Comparison of ENCODE assay signal across 36 cellular contexts in genomic region chr1:226276987-226277386, GRCh38. TPM values are rescaled to one million over a fixed set of nuclear protein-coding genes. Genes with fewer than 3 reads are reported as not detected.
"Had no signal": no experiment of that assay in that cellular context is flagged by ENCODE, and none has a peak within 500 bp of the region (broad histone marks: within the 10 kb centered on the region; RNA-seq: fewer than 3 reads in every experiment).

No MANE protein-coding gene starts in this region.

- H3K4me3 ChIP-seq: adrenal gland, ascending aorta, body of pancreas, breast epithelium, cardiac muscle cell, colonic mucosa had no signal

- H3K27me3 ChIP-seq: adrenal gland, ascending aorta, body of pancreas, brain microvascular endothelial cell, breast epithelium, cardiac muscle cell, colonic mucosa had no signal

- H3K4me1 ChIP-seq: adrenal gland, ascending aorta, breast epithelium, colonic mucosa had no signal

- H3K27ac ChIP-seq: adrenal gland, ascending aorta, body of pancreas, brain microvascular endothelial cell, breast epithelium, colonic mucosa had no signal

- ATAC-seq: activated naive CD4-positive, alpha-beta T cell treated with anti-CD3 and anti-CD28 coated beads, Interleukin-2, amount 50 U/mL, for 72 hours; activated naive CD8-positive, alpha-beta T cell treated with anti-CD3 and anti-CD28 coated beads, Interleukin-2, amount 50 U/mL, for 24 hours; activated T-cell treated with anti-CD3 and anti-CD28 coated beads, Interleukin-2, amount 50 U/mL, for 72 hours; activated T-helper 17 cell treated with anti-CD3 and anti-CD28 coated beads, Interleukin-2, amount 50 U/mL, for 72 hours; body of pancreas had no signal

- H3K9me3 ChIP-seq: adrenal gland, ascending aorta, body of pancreas, breast epithelium, colonic mucosa had no signal

- DNase-seq: activated effector memory CD4-positive, alpha-beta T cell treated with anti-CD3 and anti-CD28 coated beads, Interleukin-2, amount 50 U/mL, for 16 hours; activated effector memory CD4-positive, alpha-beta T cell treated with Interleukin-2 at 50 U/mL for 16 hours; activated gamma-delta T cell; activated gamma-delta T cell treated with Interleukin-2 at 50 U/mL for 16 hours; activated naive CD4-positive, alpha-beta T cell; activated naive CD4-positive, alpha-beta T cell treated with anti-CD3 and anti-CD28 coated beads for 36 hours; activated naive CD4-positive, alpha-beta T cell treated with anti-CD3 and anti-CD28 coated beads, Interleukin-2, amount 10 ng/mL, durations not matched to agents 7 days and 5 days; activated naive CD4-positive, alpha-beta T cell treated with anti-CD3 and anti-CD28 coated beads, Interleukin-2, amount 50 U/mL, for 16 hours; activated naive CD4-positive, alpha-beta T cell treated with Interleukin-2 at 50 U/mL for 16 hours; activated naive CD8-positive, alpha-beta T cell treated with anti-CD3 and anti-CD28 coated beads for 36 hours; activated naive CD8-positive, alpha-beta T cell treated with anti-CD3 and anti-CD28 coated beads, Interleukin-2, amount 10 ng/mL, durations not matched to agents 7 days and 5 days; activated naive CD8-positive, alpha-beta T cell treated with anti-CD3 and anti-CD28 coated beads, Interleukin-2, amount 50 U/mL, for 24 hours; activated T-cell treated with anti-CD3 and anti-CD28 coated beads, Interleukin-2, amount 50 U/mL, for 48 hours; activated T-cell treated with anti-CD3 and anti-CD28 coated beads, Interleukin-2, amount 50 U/mL, for 72 hours; adrenal gland; amniotic stem cell; amygdala; anterior cingulate cortex; aorta; body of pancreas; brain microvascular endothelial cell; caudate nucleus; central memory CD4-positive, alpha-beta T cell; cerebellar nuclear complex; colonic mucosa had no signal

- FAIRE-seq: astrocyte, bronchial epithelial cell, colon had no signal

- H3K36me3 ChIP-seq: adrenal gland, ascending aorta, brain microvascular endothelial cell, breast epithelium, colonic mucosa had no signal

RNA-seq across cellular contexts. Expression of gene MIXL1, which starts 53.5 kb away (rescaled TPM):
- total RNA-seq: activated naive CD4-positive, alpha-beta T cell treated with anti-CD3 and anti-CD28 coated beads for 36 hours; activated naive CD8-positive, alpha-beta T cell treated with anti-CD3 and anti-CD28 coated beads, Interleukin-2, amount 10 ng/mL, durations not matched to agents 7 days and 5 days; activated T-cell treated with anti-CD3 and anti-CD28 coated beads, Interleukin-2, amount 50 U/mL, for 72 hours; activated T-helper 1 cell treated with anti-CD3 and anti-CD28 coated beads, Interleukin-12 subunit alpha, Interleukin-12 subunit beta, Interleukin-2, Interleukin-4 antibody, amounts not matched to agents 30 ng/mL and 10 ng/mL and 1 ng/mL, durations not matched to agents 14 hours and 24 hours and 36 hours; activated T-helper 2 cell treated with anti-CD3 and anti-CD28 coated beads, Interferon-gamma antibody, Interleukin-2, Interleukin-4, amounts not matched to agents 10 μg/mL and 5 μg/mL and 100 μg/mL, durations not matched to agents 14 hours and 24 hours and 36 hours; adrenal gland; ascending aorta; body of pancreas; breast epithelium; bronchial epithelial cell; colonic mucosa had no signal
- polyA plus RNA-seq: adipose tissue, aorta had no signal
